Comparison of ENCODE assay signal across 19 cellular contexts in genomic region chr5:56339732-56340131, GRCh38.
DNase-seq lines count a peak whose midpoint lies in the region; ATAC-seq, FAIRE-seq and TF ChIP-seq lines count a peak whose summit lies in the region.
"Had no signal": no experiment of that assay in that cellular context is flagged by ENCODE, and none has a peak within 500 bp of the region (broad histone marks: within the 10 kb centered on the region; RNA-seq: fewer than 3 reads in every experiment).

No MANE protein-coding gene starts in this region.

- H3K9ac ChIP-seq in mammary epithelial cell (ENCODE audit: insufficient read depth, low read length) (no peak overlapping the region), astrocyte (ENCODE audit: low read length) (no peak overlapping the region)
- H3K9ac ChIP-seq: BLaER1 had no signal

- no TSS peak for BruUV-seq in mammary epithelial cell (replicated peaks; lab: Mats Ljungman, UMichigan)

- H4K20me1 ChIP-seq in mammary epithelial cell (ENCODE audit: insufficient read depth, low read length) (no peaks in the 10 kb centered on the region), astrocyte (ENCODE audit: insufficient read depth, low read length) (no peaks in the 10 kb centered on the region)
- H4K20me1 ChIP-seq: BLaER1 had no signal

- no peaks in the 10 kb centered on the region for H3K36me3 Mint-ChIP-seq in astrocyte (ENCODE audit: low read depth, unreplicated experiment)

- 73% methylated on average over 4 of the region's 4 CpGs for WGBS in mammary epithelial cell (ENCODE audit: low coverage, missing lambda C conversion rate)
- WGBS in heart right ventricle, 2 donors, result 87 to 94% methylated on average over 4 of the region's 4 CpGs

- no peak for TF ChIP-seq POLR2A in breast epithelium (IDR thresholded peaks at IDR 0.05)
- TF ChIP-seq POLR2A in GM12891 (IDR thresholded peaks at IDR 0.05; ENCODE audit: low read depth, low read length), result no peak

- H3K4me1 Mint-ChIP-seq in astrocyte (ENCODE audit: low read depth, unreplicated experiment), result peaks cover 4% of the 10 kb centered on the region
- H3K4me1 Mint-ChIP-seq: H9 had no signal

- no peaks in the 10 kb centered on the region for H3K4me1 ChIP-seq in mammary epithelial cell (ENCODE audit: insufficient read depth, low read length)
- H3K4me1 ChIP-seq in breast epithelium, result no peaks in the 10 kb centered on the region
- no peaks in the 10 kb centered on the region for H3K4me1 ChIP-seq in astrocyte (ENCODE audit: insufficient read depth, low read length)
- no peaks in the 10 kb centered on the region for H3K4me1 ChIP-seq in foreskin keratinocyte
- no peaks in the 10 kb centered on the region for H3K4me1 ChIP-seq in heart right ventricle
- H3K4me1 ChIP-seq: A549 had no signal

- H3K36me3 ChIP-seq in mammary epithelial cell (ENCODE audit: insufficient read depth, low read length), result no peaks in the 10 kb centered on the region
- H3K36me3 ChIP-seq in breast epithelium, result no peaks in the 10 kb centered on the region
- no peaks in the 10 kb centered on the region for H3K36me3 ChIP-seq in astrocyte (ENCODE audit: insufficient read depth, low read length)
- no peaks in the 10 kb centered on the region for H3K36me3 ChIP-seq in heart right ventricle

- H3K4me3 Mint-ChIP-seq in astrocyte (ENCODE audit: unreplicated experiment), result no peak overlapping the region
- H3K4me3 Mint-ChIP-seq: CD14-positive monocyte; CD4-positive, alpha-beta memory T cell; H9 had no signal

- no peak overlapping the region for H3K27ac Mint-ChIP-seq in astrocyte (ENCODE audit: unreplicated experiment)
- H3K27ac Mint-ChIP-seq: CD14-positive monocyte; CD4-positive, alpha-beta memory T cell; H9 had no signal

- no peaks in the 10 kb centered on the region for H3K79me2 ChIP-seq in mammary epithelial cell (ENCODE audit: insufficient read depth, low read length)
- H3K79me2 ChIP-seq in astrocyte (ENCODE audit: insufficient read depth, low read length), result no peaks in the 10 kb centered on the region

- H3K27me3 ChIP-seq in mammary epithelial cell (ENCODE audit: insufficient read depth, low read length) (no peaks in the 10 kb centered on the region), breast epithelium (no peaks in the 10 kb centered on the region), astrocyte (ENCODE audit: insufficient read depth, low read length) (no peaks in the 10 kb centered on the region), foreskin keratinocyte (no peaks in the 10 kb centered on the region), heart right ventricle (no peaks in the 10 kb centered on the region)
- H3K27me3 ChIP-seq: BLaER1 had no signal

- H3K9me3 ChIP-seq in mammary epithelial cell (replicated peaks; ENCODE audit: insufficient read depth, low read length) (peaks cover 5% of the 10 kb centered on the region), breast epithelium (peaks cover 5 to 6% of the 10 kb centered on the region in 2 donors), astrocyte (ENCODE audit: insufficient read depth, low read depth, low read length) (no peaks in the 10 kb centered on the region), heart right ventricle (peaks cover 0 to 15% (median 0%) of the 10 kb centered on the region in 11 donors)

- H3K27ac ChIP-seq in mammary epithelial cell (ENCODE audit: insufficient read depth, low read depth, low read length) (no peak overlapping the region), breast epithelium (no peak overlapping the region), astrocyte (ENCODE audit: low read depth, low read length) (no peak overlapping the region), foreskin keratinocyte (no peak overlapping the region), heart right ventricle (no peak overlapping the region)
- H3K27ac ChIP-seq: 22Rv1, A549, BLaER1 had no signal

- H3K27me3 Mint-ChIP-seq in astrocyte (ENCODE audit: low read depth, unreplicated experiment), result no peaks in the 10 kb centered on the region

- H3K4me3 ChIP-seq in mammary epithelial cell (replicated peaks in 1 of 3; ENCODE audit: insufficient read depth in 1 of 3, low read depth in 2 of 3, low read length in 3 of 3) (no peak overlapping the region), breast epithelium (no peak overlapping the region), astrocyte (ENCODE audit: insufficient read depth, low read depth, low read length) (no peak overlapping the region), heart right ventricle (no peak overlapping the region)
- H3K4me3 ChIP-seq: A549, BLaER1 had no signal

- intact Hi-C loops in mammary epithelial cell (cut with micrococcal nuclease) (no loop called here), breast epithelium (cut with DNase I; ENCODE audit: low total_unique reads) (no loop called here), heart right ventricle (cut with DNase I) (no loop called here)

- peak; percentile 83 for ATAC-seq in foreskin keratinocyte
- ATAC-seq in heart right ventricle, result no peak
- ATAC-seq: A549 had no signal

- H3K4me2 ChIP-seq in mammary epithelial cell (ENCODE audit: insufficient read depth, low read depth, low read length), result no peak overlapping the region
- no peak overlapping the region for H3K4me2 ChIP-seq in astrocyte (ENCODE audit: low read length)
- H3K4me2 ChIP-seq: A549, BLaER1 had no signal

- DNase-seq in mammary epithelial cell, result peak; percentile 48
- no peak for DNase-seq in breast epithelium (ENCODE audit: low spot score in 2 of 2)
- no peak for DNase-seq in astrocyte (ENCODE audit: low read depth)
- peak; percentile 53 to 62 for DNase-seq in foreskin keratinocyte
- DNase-seq in NCI-H1436 treated with DMSO at 0.1 percent for 48 hours (lab: John Stamatoyannopoulos, UW), result no peak
- DNase-seq in heart right ventricle, result no peak
- no peak for DNase-seq in stimulated activated CD4-positive, alpha-beta T cell treated with anti-CD3 and anti-CD28 coated beads, Interleukin-15, amount 100 ng/mL, for 24 hours
- no peak for DNase-seq in GM12891 (ENCODE audit: insufficient read length, low spot score)
- DNase-seq: CD4-positive, alpha-beta memory T cell; DMS153; DMS79; H9 had no signal

- peaks cover 8% of the 10 kb centered on the region for H3K9me3 Mint-ChIP-seq in astrocyte (ENCODE audit: unreplicated experiment)

- no peak overlapping the region for H2AFZ ChIP-seq in mammary epithelial cell (ENCODE audit: low read depth, low read length)
- H2AFZ ChIP-seq in astrocyte (ENCODE audit: low read depth, low read length), result no peak overlapping the region

- CTCF ChIA-PET in mammary epithelial cell (lab: Charles Lee; ENCODE audit: low non-redundant PET), result no interaction called here

- TF ChIP-seq CTCF in mammary epithelial cell (conservative IDR thresholded peaks at IDR 0.05 in 1 of 2, IDR thresholded peaks at IDR 0.05 in 1 of 2; ENCODE audit: extremely low read depth in 1 of 2, insufficient read depth in 1 of 2, low read depth in 1 of 2, low read length in 2 of 2) (no peak), breast epithelium (IDR thresholded peaks at IDR 0.05) (no peak), astrocyte (IDR thresholded peaks at IDR 0.05; ENCODE audit: insufficient read depth, low read depth, low read length) (no peak), foreskin keratinocyte (conservative IDR thresholded peaks at IDR 0.05) (no peak), heart right ventricle (IDR thresholded peaks at IDR 0.05) (no peak)

- dilution Hi-C loops in mammary epithelial cell (cut with HindIII; ENCODE audit: low sequenced_read_pairs), result no loop called here

- peak; percentile 23 for FAIRE-seq in astrocyte (lab: Jason Lieb, UNC)
- FAIRE-seq in GM12891 (lab: Jason Lieb, UNC), result no peak
- FAIRE-seq: GM12892, GM18507, H1 had no signal

- in situ Hi-C loops in mammary epithelial cell (cut with MboI; ENCODE audit: low sequenced_read_pairs in 2 of 2), result no loop called here

TF ChIP-seq in GM12891, 5 proteins besides CTCF, POLR2A, EP300 and RAD21:
- TF ChIP-seq SPI1 (IDR thresholded peaks at IDR 0.05; ENCODE audit: low read depth, low read length) (no peak), POLR2AphosphoS5 (IDR thresholded peaks at IDR 0.05; ENCODE audit: low read depth, low read length) (no peak), POU2F2 (IDR thresholded peaks at IDR 0.05; ENCODE audit: low read depth, low read length) (no peak), PAX5 (IDR thresholded peaks at IDR 0.05; ENCODE audit: insufficient read depth, low read length, severe bottlenecking) (no peak), TAF1 (IDR thresholded peaks at IDR 0.05; ENCODE audit: low read depth, low read length) (no peak)
TF ChIP-seq in GM12891: peak in this region for 0.

Comparison
In these comparisons a context has a peak if more than half of its experiments do, and no peak if none do; other contexts are left out.
1. DNase-seq: peak in mammary epithelial cell (single experiment) and foreskin keratinocyte (2 of 2); none in breast epithelium (0 of 2), astrocyte (single experiment), NCI-H1436 treated with DMSO at 0.1 percent for 48 hours (single experiment), heart right ventricle (0 of 2), stimulated activated CD4-positive, alpha-beta T cell treated with anti-CD3 and anti-CD28 coated beads, Interleukin-15, amount 100 ng/mL, for 24 hours (single experiment) and GM12891 (single experiment).